Comparison of ENCODE assay signal across 1 cellular context in genomic region chr10:52308251-52309031, GRCh38.
TF ChIP-seq lines count a peak whose summit lies in the region.

No MANE protein-coding gene starts in this region.

TF ChIP-seq in HepG2, 621 proteins besides CTCF, POLR2A, EP300 and RAD21 (continued from another document and continues in another):
- TF ChIP-seq ZNF18 (CRISPR knock-in tag; IDR thresholded peaks at IDR 0.05; ENCODE audit: insufficient replicate concordance) (no peak), ZNF552 (CRISPR knock-in tag; IDR thresholded peaks at IDR 0.05; ENCODE audit: borderline replicate concordance) (no peak), ZNF292 (CRISPR knock-in tag; IDR thresholded peaks at IDR 0.05; ENCODE audit: borderline replicate concordance, low read depth) (peak; percentile 89), BCL6 (CRISPR knock-in tag; IDR thresholded peaks at IDR 0.05) (no peak), PHF20 (CRISPR knock-in tag; IDR thresholded peaks at IDR 0.05) (no peak), HNF1B (CRISPR knock-in tag; IDR thresholded peaks at IDR 0.05) (peak; percentile 70; the same call in 1 of the 2 replicates), ZFP36 (IDR thresholded peaks at IDR 0.05; ENCODE audit: borderline replicate concordance, low read depth, low read length, partially characterized antibody) (no peak), ZNF615 (CRISPR knock-in tag; IDR thresholded peaks at IDR 0.05; ENCODE audit: borderline replicate concordance) (no peak), HOXD1 (CRISPR knock-in tag; IDR thresholded peaks at IDR 0.05) (0 out of 2 replicates have a peak, but pooled peaks have one; percentile 22), HOMEZ (CRISPR knock-in tag; IDR thresholded peaks at IDR 0.05; ENCODE audit: low read depth) (no peak), TEAD2 (CRISPR knock-in tag; IDR thresholded peaks at IDR 0.05) (no peak), USF2 (IDR thresholded peaks at IDR 0.05; ENCODE audit: low read depth, low read length) (no peak), USF2 (CRISPR knock-in tag; IDR thresholded peaks at IDR 0.05; ENCODE audit: borderline replicate concordance) (no peak), ZZZ3 (CRISPR knock-in tag; IDR thresholded peaks at IDR 0.05; ENCODE audit: borderline replicate concordance) (no peak), THRA (CRISPR knock-in tag; IDR thresholded peaks at IDR 0.05; ENCODE audit: borderline replicate concordance) (no peak; the same call in 1 of the 2 replicates), SIN3A (IDR thresholded peaks at IDR 0.05; ENCODE audit: borderline replicate concordance, low read depth, low read length) (no peak), ZNF670 (CRISPR knock-in tag; IDR thresholded peaks at IDR 0.05; ENCODE audit: borderline replicate concordance) (no peak), ZNF431 (CRISPR knock-in tag; IDR thresholded peaks at IDR 0.05; ENCODE audit: borderline replicate concordance, low read depth) (no peak), IKZF5 (CRISPR knock-in tag; IDR thresholded peaks at IDR 0.05) (peak; percentile 56; the same call in 1 of the 2 replicates), FIP1L1 (IDR thresholded peaks at IDR 0.05; ENCODE audit: borderline replicate concordance, insufficient read depth, low read depth, low read length) (no peak), ZNF850 (CRISPR knock-in tag; conservative IDR thresholded peaks at IDR 0.05) (no peak), ZSCAN22 (CRISPR knock-in tag; IDR thresholded peaks at IDR 0.05) (no peak), ZNF496 (CRISPR knock-in tag; IDR thresholded peaks at IDR 0.05; ENCODE audit: insufficient replicate concordance) (no peak), CEBPG (CRISPR knock-in tag; IDR thresholded peaks at IDR 0.05) (no peak), ZKSCAN8 (CRISPR knock-in tag; IDR thresholded peaks at IDR 0.05; ENCODE audit: borderline replicate concordance) (no peak), RELA (CRISPR knock-in tag; IDR thresholded peaks at IDR 0.05) (no peak), ZSCAN29 (CRISPR knock-in tag; conservative IDR thresholded peaks at IDR 0.05) (no peak; the same call in 1 of the 2 replicates), ZFP36L1 (CRISPR knock-in tag; IDR thresholded peaks at IDR 0.05) (no peak), MED13 (CRISPR knock-in tag; IDR thresholded peaks at IDR 0.05) (no peak), MNT (IDR thresholded peaks at IDR 0.05) (no peak), NCOR1 (IDR thresholded peaks at IDR 0.05; ENCODE audit: borderline replicate concordance, low read length) (0 out of 2 replicates have a peak, but pooled peaks have one; percentile 37), CBX1 (IDR thresholded peaks at IDR 0.05; ENCODE audit: low read depth) (no peak), CREM (IDR thresholded peaks at IDR 0.05) (no peak), CREM (CRISPR knock-in tag; IDR thresholded peaks at IDR 0.05) (no peak), HBP1 (CRISPR knock-in tag; IDR thresholded peaks at IDR 0.05; ENCODE audit: low read depth) (no peak), CBFB (CRISPR knock-in tag; IDR thresholded peaks at IDR 0.05) (no peak; the same call in 1 of the 2 replicates), LRRFIP1 (CRISPR knock-in tag; conservative IDR thresholded peaks at IDR 0.05) (no peak), KLF9 (CRISPR knock-in tag; IDR thresholded peaks at IDR 0.05; ENCODE audit: low read depth) (no peak), PCBP1 (IDR thresholded peaks at IDR 0.05; ENCODE audit: borderline replicate concordance, low read depth, low read length) (no peak), ZNF143 (CRISPR knock-in tag; IDR thresholded peaks at IDR 0.05) (0 out of 2 replicates have a peak, but pooled peaks have one; percentile 30), ZNF543 (CRISPR knock-in tag; IDR thresholded peaks at IDR 0.05) (no peak), ZNF83 (CRISPR knock-in tag; IDR thresholded peaks at IDR 0.05; ENCODE audit: borderline replicate concordance) (no peak), MAFK (conservative IDR thresholded peaks at IDR 0.05 in 1 of 2, IDR thresholded peaks at IDR 0.05 in 1 of 2; ENCODE audit: low read length in 2 of 2) (no peak), ZNF776 (CRISPR knock-in tag; IDR thresholded peaks at IDR 0.05) (no peak), ARNTL (CRISPR knock-in tag; IDR thresholded peaks at IDR 0.05) (no peak; the same call in 1 of the 2 replicates), HCFC1 (IDR thresholded peaks at IDR 0.05; ENCODE audit: low read depth, low read length) (no peak), AGO1 (IDR thresholded peaks at IDR 0.05; ENCODE audit: low read depth, low read length, poor library complexity, severe bottlenecking) (no peak), CBX5 (CRISPR knock-in tag; IDR thresholded peaks at IDR 0.05; ENCODE audit: borderline replicate concordance) (no peak)
